ENCODE assay signal across 11 cellular contexts in the genomic region with DNA sequence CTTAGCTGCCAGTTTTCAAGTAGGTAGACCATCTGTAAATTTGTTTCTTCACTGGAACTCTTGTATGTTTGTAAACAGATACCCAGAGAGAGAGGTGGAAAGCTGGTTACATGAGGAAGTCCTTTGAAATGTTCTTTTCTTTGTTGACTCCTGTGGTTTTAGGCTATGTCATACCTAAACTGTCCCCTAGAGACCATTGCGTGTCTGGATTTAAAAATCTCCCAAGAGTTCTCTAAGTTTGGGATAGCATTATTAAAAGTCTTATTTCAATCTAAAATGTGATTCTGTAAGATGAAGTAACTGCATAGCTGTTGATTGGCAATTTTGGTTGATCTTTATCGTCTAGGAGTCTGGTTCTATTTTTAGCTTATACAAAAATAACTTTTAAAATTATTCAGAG.
A peak's percentile ranks its signal among the peaks of the same experiment; 100 is the strongest.
DNase-seq lines count a peak whose midpoint lies in the region; ATAC-seq, FAIRE-seq and TF ChIP-seq lines count a peak whose summit lies in the region.
"Had no signal": no experiment of that assay in that cellular context is flagged by ENCODE, and none has a peak within 500 bp of the region (broad histone marks: within the 10 kb centered on the region; RNA-seq: fewer than 3 reads in every experiment).

No MANE protein-coding gene starts in this region.

- CTCF ChIA-PET in GM12878 (lab: Yijun Ruan, JAX): interaction anchor here (0.7 to 5.0 kb wide), 6 partner anchors 11 to 351 kb away, joined by 3 to 48 read pairs (median 4); no protein-coding TSS in a partner anchor

- in situ Hi-C loops in GM12878 (cut with MboI): no loop called here

- intact Hi-C loops in GM12878 (cut with micrococcal nuclease; ENCODE audit: unreplicated experiment): no loop called here

- no peak overlapping the region for H2AFZ ChIP-seq in GM12878 (ENCODE audit: control insufficient read depth, low read depth, low read length)

- RAD21 ChIA-PET in GM12878 (lab: Charles Lee; ENCODE audit: unreplicated experiment): interaction anchor here (1.1 to 1.5 kb wide), 2 partner anchors 11 to 150 kb away, joined by 4 to 8 read pairs; no protein-coding TSS in a partner anchor

- POLR2A ChIA-PET in GM12878 (lab: Charles Lee): interaction anchor here (0.6 kb wide), 1 partner anchor 267 kb away, joined by 5 read pairs; no protein-coding TSS in a partner anchor

- DNase-seq in GM12878 (ENCODE audit: low read depth, low spot score) (peak; percentile 20), Peyer's patch (no peak), NCI-H524 (lab: John Stamatoyannopoulos, UW) (no peak)
- DNase-seq: activated CD4-positive, alpha-beta T cell treated with anti-CD3 and anti-CD28 coated beads, Interleukin-2, amount 50 U/mL, for 4 hours; amniotic stem cell; foreskin melanocyte; MM.1S had no signal

- ATAC-seq in GM18519 (IDR thresholded peaks at IDR 0.05; ENCODE audit: low FRiP score, unreplicated experiment) (peak; percentile 48), HG03442 (IDR thresholded peaks at IDR 0.05; ENCODE audit: unreplicated experiment) (peak; percentile 59), GM12878 (peak; percentile 67), HG03097 (IDR thresholded peaks at IDR 0.05; ENCODE audit: low FRiP score, unreplicated experiment) (no peak)

- no peak for TF ChIP-seq RAD21 in GM12878 (IDR thresholded peaks at IDR 0.05; ENCODE audit: insufficient read depth, low read depth, low read length)

- WGBS in GM12878 (ENCODE audit: insufficient coverage, insufficient replicate concordance, low lambda C conversion rate, missing lambda C conversion rate): 50% methylated on average over 2 of the region's 2 CpGs

- no peak for TF ChIP-seq CTCF in GM12878 (IDR thresholded peaks at IDR 0.05 in 2 of 3, conservative IDR thresholded peaks at IDR 0.05 in 1 of 3; ENCODE audit: control insufficient read depth in 2 of 3, extremely low read depth in 1 of 3, insufficient read depth in 1 of 3, low read depth in 3 of 3, low read length in 3 of 3)
- TF ChIP-seq CTCF in Peyer's patch (IDR thresholded peaks at IDR 0.05): peak in 3 of 6 experiments; percentile 15 to 17 (median 16)

- no peaks in the 10 kb centered on the region for H3K79me2 ChIP-seq in GM12878 (ENCODE audit: control insufficient read depth, insufficient read depth, low read length)

- no TSS peak for BruUV-seq in GM12878 (replicated peaks; lab: Mats Ljungman, UMichigan)

- H3K27me3 ChIP-seq in GM12878 (replicated peaks in 1 of 2; ENCODE audit: control insufficient read depth in 2 of 2, insufficient read depth in 2 of 2, low read length in 1 of 2) (no peaks in the 10 kb centered on the region), skeletal muscle satellite cell (ENCODE audit: control insufficient read depth, insufficient read depth, low read length) (no peaks in the 10 kb centered on the region), Peyer's patch (no peaks in the 10 kb centered on the region)

- H3K4me2 ChIP-seq in GM12878 (ENCODE audit: control insufficient read depth, insufficient read depth) (no peak overlapping the region), skeletal muscle satellite cell (ENCODE audit: low read length) (peak overlapping the region; percentile 2)

- TF ChIP-seq EP300 in GM12878 (IDR thresholded peaks at IDR 0.05; ENCODE audit: borderline replicate concordance in 1 of 2, control insufficient read depth in 1 of 2, low read depth in 2 of 2, low read length in 2 of 2): 0 out of 4 replicates have a peak, but pooled peaks have one; percentile 18 to 19

- H3K4me1 ChIP-seq in GM12878 (ENCODE audit: control insufficient read depth, insufficient read depth, low read length) (peaks cover 10% of the 10 kb centered on the region; the same call in 1 of the 2 replicates), skeletal muscle satellite cell (ENCODE audit: control insufficient read depth, insufficient read depth, low read length) (peaks cover 55% of the 10 kb centered on the region), Peyer's patch (peaks cover 0 to 29% (median 0%) of the 10 kb centered on the region in 4 donors)

- H3K4me3 ChIP-seq in GM12878: no peak overlapping the region
- no peak overlapping the region for H3K4me3 ChIP-seq in skeletal muscle satellite cell (ENCODE audit: low read length)
- no peak overlapping the region for H3K4me3 ChIP-seq in Peyer's patch

- no peak for TF ChIP-seq POLR2A in GM12878 (IDR thresholded peaks at IDR 0.05; ENCODE audit: low read depth, low read length)
- no peak for TF ChIP-seq POLR2A in Peyer's patch (IDR thresholded peaks at IDR 0.05)

- H4K20me1 ChIP-seq in GM12878 (ENCODE audit: control insufficient read depth, insufficient read depth): no peaks in the 10 kb centered on the region

- SMC1A ChIA-PET in GM12878 (lab: Charles Lee; ENCODE audit: uncharacterized antibody, unreplicated experiment): interaction anchor here (0.9 to 1.5 kb wide), 8 partner anchors 11 to 286 kb away, joined by 3 to 5 read pairs (median 3); no protein-coding TSS in a partner anchor

- FAIRE-seq in GM12878 (lab: Jason Lieb, UNC): no peak

- H3K9ac ChIP-seq in GM12878 (ENCODE audit: control insufficient read depth, insufficient read depth, low read length): no peak overlapping the region
- no peak overlapping the region for H3K9ac ChIP-seq in skeletal muscle satellite cell (ENCODE audit: low read depth, low read length)

- H3K36me3 ChIP-seq in GM12878 (ENCODE audit: control insufficient read depth in 2 of 2, insufficient read depth in 2 of 2, low read length in 1 of 2): peaks cover 9 to 23% of the 10 kb centered on the region in 2 experiments
- H3K36me3 ChIP-seq in skeletal muscle satellite cell (ENCODE audit: insufficient read depth, low read length): peaks cover 52% of the 10 kb centered on the region
- peaks cover 0 to 8% (median 0%) of the 10 kb centered on the region in 3 donors for H3K36me3 ChIP-seq in Peyer's patch

- H3K9me3 ChIP-seq in GM12878 (replicated peaks; ENCODE audit: control insufficient read depth, insufficient read depth, low read length): no peaks in the 10 kb centered on the region
- no peaks in the 10 kb centered on the region for H3K9me3 ChIP-seq in skeletal muscle satellite cell (replicated peaks; ENCODE audit: low read length)
- no peaks in the 10 kb centered on the region for H3K9me3 ChIP-seq in Peyer's patch

- H3K27ac ChIP-seq in GM12878 (ENCODE audit: control insufficient read depth, insufficient read depth) (peak overlapping the region; percentile 34; the same call in 1 of the 2 replicates), Peyer's patch (peak overlapping the region in 1 of 4 donors; percentile 3)

TF ChIP-seq in GM12878, 131 proteins besides CTCF, POLR2A, EP300 and RAD21 (continues in another document):
- TF ChIP-seq ZNF622 (IDR thresholded peaks at IDR 0.05) (no peak), CBX5 (IDR thresholded peaks at IDR 0.05; ENCODE audit: low read depth) (no peak), EZH2 (IDR thresholded peaks at IDR 0.05; ENCODE audit: borderline replicate concordance, control insufficient read depth, low read depth, low read length) (no peak), MEF2B (IDR thresholded peaks at IDR 0.05; ENCODE audit: partially characterized antibody, poor library complexity, severe bottlenecking) (peak; percentile 86), SREBF2 (IDR thresholded peaks at IDR 0.05; ENCODE audit: low read length) (no peak), FOS (IDR thresholded peaks at IDR 0.05; ENCODE audit: borderline replicate concordance, extremely low read depth, insufficient read length) (no peak), TCF7 (IDR thresholded peaks at IDR 0.05; ENCODE audit: borderline replicate concordance) (no peak), NFYA (IDR thresholded peaks at IDR 0.05; ENCODE audit: borderline replicate concordance, low read depth, low read length) (no peak), KAT2A (conservative IDR thresholded peaks at IDR 0.05; ENCODE audit: control insufficient read depth, low read depth, low read length) (no peak), SRF (IDR thresholded peaks at IDR 0.05; ENCODE audit: low read depth in 2 of 2, low read length in 2 of 2) (no peak)
- TF ChIP-seq, protein P1, sequence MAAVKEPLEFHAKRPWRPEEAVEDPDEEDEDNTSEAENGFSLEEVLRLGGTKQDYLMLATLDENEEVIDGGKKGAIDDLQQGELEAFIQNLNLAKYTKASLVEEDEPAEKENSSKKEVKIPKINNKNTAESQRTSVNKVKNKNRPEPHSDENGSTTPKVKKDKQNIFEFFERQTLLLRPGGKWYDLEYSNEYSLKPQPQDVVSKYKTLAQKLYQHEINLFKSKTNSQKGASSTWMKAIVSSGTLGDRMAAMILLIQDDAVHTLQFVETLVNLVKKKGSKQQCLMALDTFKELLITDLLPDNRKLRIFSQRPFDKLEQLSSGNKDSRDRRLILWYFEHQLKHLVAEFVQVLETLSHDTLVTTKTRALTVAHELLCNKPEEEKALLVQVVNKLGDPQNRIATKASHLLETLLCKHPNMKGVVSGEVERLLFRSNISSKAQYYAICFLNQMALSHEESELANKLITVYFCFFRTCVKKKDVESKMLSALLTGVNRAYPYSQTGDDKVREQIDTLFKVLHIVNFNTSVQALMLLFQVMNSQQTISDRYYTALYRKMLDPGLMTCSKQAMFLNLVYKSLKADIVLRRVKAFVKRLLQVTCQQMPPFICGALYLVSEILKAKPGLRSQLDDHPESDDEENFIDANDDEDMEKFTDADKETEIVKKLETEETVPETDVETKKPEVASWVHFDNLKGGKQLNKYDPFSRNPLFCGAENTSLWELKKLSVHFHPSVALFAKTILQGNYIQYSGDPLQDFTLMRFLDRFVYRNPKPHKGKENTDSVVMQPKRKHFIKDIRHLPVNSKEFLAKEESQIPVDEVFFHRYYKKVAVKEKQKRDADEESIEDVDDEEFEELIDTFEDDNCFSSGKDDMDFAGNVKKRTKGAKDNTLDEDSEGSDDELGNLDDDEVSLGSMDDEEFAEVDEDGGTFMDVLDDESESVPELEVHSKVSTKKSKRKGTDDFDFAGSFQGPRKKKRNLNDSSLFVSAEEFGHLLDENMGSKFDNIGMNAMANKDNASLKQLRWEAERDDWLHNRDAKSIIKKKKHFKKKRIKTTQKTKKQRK (IDR thresholded peaks at IDR 0.05; ENCODE audit: low read depth, low read length): no peak
- TF ChIP-seq, protein P2, sequence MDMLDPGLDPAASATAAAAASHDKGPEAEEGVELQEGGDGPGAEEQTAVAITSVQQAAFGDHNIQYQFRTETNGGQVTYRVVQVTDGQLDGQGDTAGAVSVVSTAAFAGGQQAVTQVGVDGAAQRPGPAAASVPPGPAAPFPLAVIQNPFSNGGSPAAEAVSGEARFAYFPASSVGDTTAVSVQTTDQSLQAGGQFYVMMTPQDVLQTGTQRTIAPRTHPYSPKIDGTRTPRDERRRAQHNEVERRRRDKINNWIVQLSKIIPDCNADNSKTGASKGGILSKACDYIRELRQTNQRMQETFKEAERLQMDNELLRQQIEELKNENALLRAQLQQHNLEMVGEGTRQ (IDR thresholded peaks at IDR 0.05; ENCODE audit: borderline replicate concordance, low read depth, low read length): no peak
